2 cellular contexts compared by ENCODE assay signal in the genomic region with DNA sequence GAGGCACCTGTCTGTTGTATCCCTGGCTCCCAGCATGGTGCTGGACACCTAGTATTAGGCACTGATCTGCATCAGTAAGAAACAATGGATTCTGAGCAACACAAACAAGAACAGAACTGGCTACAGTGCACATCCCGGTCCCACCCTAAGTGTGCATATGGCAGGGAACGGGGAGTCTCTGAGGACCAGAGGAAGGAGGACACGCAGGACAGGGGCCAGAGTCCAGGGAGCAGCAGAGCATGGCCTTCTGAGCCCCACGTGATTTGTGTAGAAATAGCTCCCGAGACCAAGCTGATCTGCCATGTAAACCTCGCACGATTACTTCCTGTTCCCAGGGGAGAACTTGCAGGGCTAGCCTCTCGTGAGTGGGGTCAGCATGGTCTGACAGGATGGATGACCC.
TF ChIP-seq lines count a peak whose summit lies in the region.

No MANE protein-coding gene starts in this region.

TF ChIP-seq in IMR-90, 13 proteins besides CTCF, POLR2A, EP300 and RAD21:
- TF ChIP-seq, protein P1, sequence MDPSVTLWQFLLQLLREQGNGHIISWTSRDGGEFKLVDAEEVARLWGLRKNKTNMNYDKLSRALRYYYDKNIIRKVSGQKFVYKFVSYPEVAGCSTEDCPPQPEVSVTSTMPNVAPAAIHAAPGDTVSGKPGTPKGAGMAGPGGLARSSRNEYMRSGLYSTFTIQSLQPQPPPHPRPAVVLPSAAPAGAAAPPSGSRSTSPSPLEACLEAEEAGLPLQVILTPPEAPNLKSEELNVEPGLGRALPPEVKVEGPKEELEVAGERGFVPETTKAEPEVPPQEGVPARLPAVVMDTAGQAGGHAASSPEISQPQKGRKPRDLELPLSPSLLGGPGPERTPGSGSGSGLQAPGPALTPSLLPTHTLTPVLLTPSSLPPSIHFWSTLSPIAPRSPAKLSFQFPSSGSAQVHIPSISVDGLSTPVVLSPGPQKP (IDR thresholded peaks at IDR 0.05; ENCODE audit: borderline replicate concordance, low read depth, low read length) = no peak
- TF ChIP-seq MAZ (IDR thresholded peaks at IDR 0.05; ENCODE audit: borderline replicate concordance, low read depth, low read length) = no peak

TF ChIP-seq in SK-N-SH, 30 proteins besides CTCF, POLR2A, EP300 and RAD21:
- TF ChIP-seq, protein P2, sequence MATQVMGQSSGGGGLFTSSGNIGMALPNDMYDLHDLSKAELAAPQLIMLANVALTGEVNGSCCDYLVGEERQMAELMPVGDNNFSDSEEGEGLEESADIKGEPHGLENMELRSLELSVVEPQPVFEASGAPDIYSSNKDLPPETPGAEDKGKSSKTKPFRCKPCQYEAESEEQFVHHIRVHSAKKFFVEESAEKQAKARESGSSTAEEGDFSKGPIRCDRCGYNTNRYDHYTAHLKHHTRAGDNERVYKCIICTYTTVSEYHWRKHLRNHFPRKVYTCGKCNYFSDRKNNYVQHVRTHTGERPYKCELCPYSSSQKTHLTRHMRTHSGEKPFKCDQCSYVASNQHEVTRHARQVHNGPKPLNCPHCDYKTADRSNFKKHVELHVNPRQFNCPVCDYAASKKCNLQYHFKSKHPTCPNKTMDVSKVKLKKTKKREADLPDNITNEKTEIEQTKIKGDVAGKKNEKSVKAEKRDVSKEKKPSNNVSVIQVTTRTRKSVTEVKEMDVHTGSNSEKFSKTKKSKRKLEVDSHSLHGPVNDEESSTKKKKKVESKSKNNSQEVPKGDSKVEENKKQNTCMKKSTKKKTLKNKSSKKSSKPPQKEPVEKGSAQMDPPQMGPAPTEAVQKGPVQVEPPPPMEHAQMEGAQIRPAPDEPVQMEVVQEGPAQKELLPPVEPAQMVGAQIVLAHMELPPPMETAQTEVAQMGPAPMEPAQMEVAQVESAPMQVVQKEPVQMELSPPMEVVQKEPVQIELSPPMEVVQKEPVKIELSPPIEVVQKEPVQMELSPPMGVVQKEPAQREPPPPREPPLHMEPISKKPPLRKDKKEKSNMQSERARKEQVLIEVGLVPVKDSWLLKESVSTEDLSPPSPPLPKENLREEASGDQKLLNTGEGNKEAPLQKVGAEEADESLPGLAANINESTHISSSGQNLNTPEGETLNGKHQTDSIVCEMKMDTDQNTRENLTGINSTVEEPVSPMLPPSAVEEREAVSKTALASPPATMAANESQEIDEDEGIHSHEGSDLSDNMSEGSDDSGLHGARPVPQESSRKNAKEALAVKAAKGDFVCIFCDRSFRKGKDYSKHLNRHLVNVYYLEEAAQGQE (IDR thresholded peaks at IDR 0.05; ENCODE audit: low read depth, low read length) = no peak
TF ChIP-seq in SK-N-SH: peak in this region for 0.
